In the genomic region with DNA sequence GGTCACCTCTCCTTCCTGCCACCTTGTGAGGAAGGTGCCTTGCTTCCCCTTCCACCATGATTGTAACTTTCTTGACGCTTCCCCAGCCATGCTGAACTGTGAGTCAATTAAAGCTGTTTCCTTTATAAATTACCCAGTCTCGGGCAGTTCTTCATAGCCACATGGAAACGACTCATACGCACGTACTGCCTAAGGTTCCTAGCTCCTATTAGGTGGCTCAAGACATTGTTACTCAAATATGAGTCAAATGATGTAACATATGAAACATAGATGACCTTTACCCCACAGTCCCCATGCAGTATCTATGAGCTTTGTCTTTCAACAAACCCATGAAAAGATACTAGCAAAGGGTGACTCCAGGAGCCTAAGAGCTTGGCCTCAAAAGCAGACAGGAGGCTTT, we compare ENCODE assay signal across 13 cellular contexts.
A peak's percentile ranks its signal among the peaks of the same experiment; 100 is the strongest.
DNase-seq lines count a peak whose midpoint lies in the region; ATAC-seq, FAIRE-seq and TF ChIP-seq lines count a peak whose summit lies in the region.
"Had no signal": no experiment of that assay in that cellular context is flagged by ENCODE, and none has a peak within 500 bp of the region (broad histone marks: within the 10 kb centered on the region; RNA-seq: fewer than 3 reads in every experiment).

No MANE protein-coding gene starts in this region.

- H2BK12ac ChIP-seq in mesenchymal stem cell (ENCODE audit: low read length in 2 of 2): no peak overlapping the region

- H3K4me3 ChIP-seq in endothelial cell of umbilical vein (replicated peaks in 1 of 3; ENCODE audit: insufficient read depth in 1 of 3, low read depth in 1 of 3, low read length in 3 of 3): no peak overlapping the region
- H3K4me3 ChIP-seq in mesenchymal stem cell (ENCODE audit: insufficient read depth in 1 of 2, low read depth in 1 of 2, low read length in 2 of 2): no peak overlapping the region
- H3K4me3 ChIP-seq: heart left ventricle had no signal

- H3K4ac ChIP-seq in mesenchymal stem cell (ENCODE audit: low read depth in 1 of 2, low read length in 2 of 2): no peak overlapping the region

- H3K4me1 ChIP-seq in endothelial cell of umbilical vein (ENCODE audit: control insufficient read depth, extremely low read depth, insufficient read depth, low read length) (peaks cover 4% of the 10 kb centered on the region), mesenchymal stem cell (ENCODE audit: control insufficient read depth, insufficient read depth, low read depth, low read length) (no peaks in the 10 kb centered on the region)
- H3K4me1 ChIP-seq: heart left ventricle had no signal

- 56% methylated on average over 5 of the region's 5 CpGs for WGBS in mesenchymal stem cell

- H3K14ac ChIP-seq in mesenchymal stem cell (ENCODE audit: low read length in 2 of 2): no peak overlapping the region

- dilution Hi-C loops in endothelial cell of umbilical vein (cut with MboI; ENCODE audit: extremely low pct_ligation_motif_present, low sequenced_read_pairs): no loop called here

- H3K27ac ChIP-seq in endothelial cell of umbilical vein (ENCODE audit: insufficient read depth, low read depth, low read length): no peak overlapping the region
- no peak overlapping the region for H3K27ac ChIP-seq in mesenchymal stem cell (ENCODE audit: low read length, poor library complexity, severe bottlenecking)
- H3K27ac ChIP-seq: C4-2B, heart left ventricle had no signal

- H4K8ac ChIP-seq in mesenchymal stem cell (ENCODE audit: low read length): no peak overlapping the region

- no peaks in the 10 kb centered on the region for H3K79me1 ChIP-seq in mesenchymal stem cell (replicated peaks; ENCODE audit: low read length, poor library complexity, severe bottlenecking)

- H2AFZ ChIP-seq in endothelial cell of umbilical vein (ENCODE audit: low read depth, low read length) (peak overlapping the region; percentile 70), mesenchymal stem cell (ENCODE audit: low read depth, low read length) (no peak overlapping the region)

- CTCF ChIA-PET in endothelial cell of umbilical vein (lab: Charles Lee): no interaction called here

- ATAC-seq in HG02870 (IDR thresholded peaks at IDR 0.05; ENCODE audit: unreplicated experiment) (no peak), HG02759 (IDR thresholded peaks at IDR 0.05; ENCODE audit: unreplicated experiment) (no peak)
- ATAC-seq: heart left ventricle, Right ventricle myocardium inferior had no signal

- H2BK120ac ChIP-seq in mesenchymal stem cell (ENCODE audit: low read depth, low read length): no peak overlapping the region

- no peak for FAIRE-seq in endothelial cell of umbilical vein (lab: Jason Lieb, UNC)

- POLR2A ChIA-PET in endothelial cell of umbilical vein (lab: Charles Lee): no interaction called here

- H3K18ac ChIP-seq in mesenchymal stem cell (ENCODE audit: low read depth in 1 of 2, low read length in 2 of 2): no peak overlapping the region

- no peak for TF ChIP-seq CTCF in endothelial cell of umbilical vein (IDR thresholded peaks at IDR 0.05; ENCODE audit: extremely low read depth in 1 of 2, insufficient read depth in 1 of 2, low read depth in 1 of 2, low read length in 2 of 2)

- no peak overlapping the region for H2AK5ac ChIP-seq in mesenchymal stem cell (ENCODE audit: low read length, severe bottlenecking)

- DNase-seq in GM04504 (ENCODE audit: low read depth) (peak; percentile 39), NOMO-1 treated with DMSO at 0.1 percent for 48 hours (lab: John Stamatoyannopoulos, UW; ENCODE audit: unreplicated experiment) (peak; percentile 62), endothelial cell of umbilical vein (ENCODE audit: low read depth, low spot score) (peak; percentile 34), mesenchymal stem cell (peak; percentile 40), superior temporal gyrus (ENCODE audit: extremely low spot score) (no peak), 8988T (no peak)
- DNase-seq: activated CD8-positive, alpha-beta memory T cell treated with anti-CD3 and anti-CD28 coated beads, Interleukin-2, amount 50 U/mL, for 4 hours; effector CD8-positive, alpha-beta T cell; heart left ventricle had no signal

- H3K9ac ChIP-seq in endothelial cell of umbilical vein (replicated peaks; ENCODE audit: extremely low read depth, insufficient read depth, low read length) (no peak overlapping the region), mesenchymal stem cell (ENCODE audit: low read length) (peak overlapping the region; percentile 44)

- no peak overlapping the region for H3K23ac ChIP-seq in mesenchymal stem cell (ENCODE audit: low read length in 2 of 2)

- no peaks in the 10 kb centered on the region for H3K36me3 ChIP-seq in endothelial cell of umbilical vein (ENCODE audit: control insufficient read depth in 2 of 2, extremely low read depth in 1 of 2, insufficient read depth in 2 of 2, low read length in 2 of 2)
- no peaks in the 10 kb centered on the region for H3K36me3 ChIP-seq in mesenchymal stem cell (ENCODE audit: control insufficient read depth in 1 of 2, insufficient read depth in 2 of 2, low read depth in 1 of 2, low read length in 2 of 2)
- H3K36me3 ChIP-seq: heart left ventricle had no signal

- no peak overlapping the region for H2BK15ac ChIP-seq in mesenchymal stem cell (ENCODE audit: low read depth, poor library complexity, severe bottlenecking)

- no peak overlapping the region for H4K91ac ChIP-seq in mesenchymal stem cell (ENCODE audit: low read length)

- intact Hi-C loops in endothelial cell of umbilical vein (cut with micrococcal nuclease): no loop called here

- H3K79me2 ChIP-seq in endothelial cell of umbilical vein (ENCODE audit: control insufficient read depth, insufficient read depth, low read length): no peaks in the 10 kb centered on the region

- no peak for TF ChIP-seq POLR2A in endothelial cell of umbilical vein (IDR thresholded peaks at IDR 0.05; ENCODE audit: low read depth, low read length)

- H3K9me3 ChIP-seq in endothelial cell of umbilical vein (replicated peaks; ENCODE audit: control insufficient read depth, insufficient read depth, low read length) (no peaks in the 10 kb centered on the region), mesenchymal stem cell (ENCODE audit: control insufficient read depth, low read length) (no peaks in the 10 kb centered on the region)
- H3K9me3 ChIP-seq: heart left ventricle had no signal

- H4K20me1 ChIP-seq in endothelial cell of umbilical vein (replicated peaks; ENCODE audit: control insufficient read depth, extremely low read depth, insufficient read depth, low read length): no peaks in the 10 kb centered on the region

- BruUV-seq in endothelial cell of umbilical vein (replicated peaks; lab: Mats Ljungman, UMichigan): no TSS peak

- H3K4me2 ChIP-seq in endothelial cell of umbilical vein (ENCODE audit: insufficient read depth, low read length) (no peak overlapping the region), mesenchymal stem cell (ENCODE audit: low read length, poor library complexity, severe bottlenecking) (no peak overlapping the region)

- no peaks in the 10 kb centered on the region for H3K9me1 ChIP-seq in endothelial cell of umbilical vein (replicated peaks; ENCODE audit: control insufficient read depth, extremely low read depth, insufficient read depth, low read length)

- H2BK5ac ChIP-seq in mesenchymal stem cell (ENCODE audit: low read depth, low read length, poor library complexity, severe bottlenecking): no peak overlapping the region

- no peaks in the 10 kb centered on the region for H3K27me3 ChIP-seq in endothelial cell of umbilical vein (ENCODE audit: control insufficient read depth in 2 of 2, insufficient read depth in 2 of 2, low read length in 2 of 2)
- H3K27me3 ChIP-seq in mesenchymal stem cell (ENCODE audit: control insufficient read depth in 1 of 2, insufficient read depth in 1 of 2, low read length in 2 of 2): no peaks in the 10 kb centered on the region
- H3K27me3 ChIP-seq: heart left ventricle had no signal

TF ChIP-seq in endothelial cell of umbilical vein, 7 proteins besides CTCF, POLR2A, EP300 and RAD21:
- TF ChIP-seq FOS (IDR thresholded peaks at IDR 0.05; ENCODE audit: borderline replicate concordance, insufficient read depth, low read length) (peak; percentile 87), EZH2 (IDR thresholded peaks at IDR 0.05; ENCODE audit: borderline replicate concordance, low read depth, low read length, severe bottlenecking) (no peak)

Comparison
In these comparisons a context has a peak if more than half of its experiments do, and no peak if none do; other contexts are left out.
1. DNase-seq: peak in GM04504 (single experiment), NOMO-1 treated with DMSO at 0.1 percent for 48 hours (single experiment), endothelial cell of umbilical vein (single experiment) and mesenchymal stem cell (single experiment); none in superior temporal gyrus (single experiment) and 8988T (single experiment).